Comparison of ENCODE assay signal across 12 cellular contexts in genomic region chr5:172666251-172666650, GRCh38. TPM values are rescaled to one million over a fixed set of nuclear protein-coding genes. Genes with fewer than 3 reads are reported as not detected.
DNase-seq lines count a peak whose midpoint lies in the region; ATAC-seq, FAIRE-seq and TF ChIP-seq lines count a peak whose summit lies in the region.
"Had no signal": no experiment of that assay in that cellular context is flagged by ENCODE, and none has a peak within 500 bp of the region (broad histone marks: within the 10 kb centered on the region; RNA-seq: fewer than 3 reads in every experiment).

No MANE protein-coding gene starts in this region.

- H3K36me3 ChIP-seq in GM12878 (ENCODE audit: control insufficient read depth in 2 of 2, insufficient read depth in 2 of 2, low read length in 1 of 2), result no peaks in the 10 kb centered on the region
- H3K36me3 ChIP-seq: thyroid gland had no signal

- FAIRE-seq in GM12878 (lab: Jason Lieb, UNC), result no peak
- FAIRE-seq: endometrium had no signal

- peaks cover 0 to 1% of the 10 kb centered on the region in 2 experiments; a peak in 2 of 4 replicates for H3K27me3 ChIP-seq in GM12878 (replicated peaks in 1 of 2; ENCODE audit: control insufficient read depth in 2 of 2, insufficient read depth in 2 of 2, low read length in 1 of 2)
- H3K27me3 ChIP-seq: thyroid gland had no signal

- in situ Hi-C loops in GM12878 (cut with MboI), result no loop called here

- no peak overlapping the region for H3K4me2 ChIP-seq in GM12878 (ENCODE audit: control insufficient read depth, insufficient read depth)

- SMC1A ChIA-PET in GM12878 (lab: Charles Lee; ENCODE audit: uncharacterized antibody, unreplicated experiment), result interaction anchor here (0.7 to 1.9 kb wide), 2 partner anchors 31 to 1852 kb away, joined by 4 to 14 read pairs; no protein-coding TSS in a partner anchor

- WGBS in GM12878 (ENCODE audit: insufficient coverage, insufficient replicate concordance, low lambda C conversion rate, missing lambda C conversion rate), result 50% methylated on average over 7 of the region's 7 CpGs

- RAD21 ChIA-PET in GM12878 (lab: Charles Lee; ENCODE audit: unreplicated experiment), result interaction anchor here (0.9 to 1.3 kb wide), 3 partner anchors 29 to 32 kb away, joined by 3 to 6 read pairs (median 5); no protein-coding TSS in a partner anchor

- TF ChIP-seq POLR2A in GM12878 (IDR thresholded peaks at IDR 0.05; ENCODE audit: low read depth, low read length), result no peak

- BruUV-seq in GM12878 (replicated peaks; lab: Mats Ljungman, UMichigan), result no TSS peak

- CTCF ChIA-PET in GM12878 (lab: Yijun Ruan, JAX), result interaction anchor here (1.3 to 1.7 kb wide), 2 partner anchors 29 to 31 kb away, joined by 7 to 8 read pairs; no protein-coding TSS in a partner anchor

- H3K4me3 ChIP-seq in AG10803 (ENCODE audit: low read length) (no peak overlapping the region), GM12878 (no peak overlapping the region)
- H3K4me3 ChIP-seq: thyroid gland had no signal

- TF ChIP-seq RAD21 in GM12878 (IDR thresholded peaks at IDR 0.05; ENCODE audit: insufficient read depth, low read depth, low read length), result peak; percentile 45

- no peaks in the 10 kb centered on the region for H3K9me3 ChIP-seq in GM12878 (replicated peaks; ENCODE audit: control insufficient read depth, insufficient read depth, low read length)
- H3K9me3 ChIP-seq: thyroid gland had no signal

- ATAC-seq in GM12878 (peak; percentile 55; the same call in 2 of the 3 replicates), HG03045 (IDR thresholded peaks at IDR 0.05; ENCODE audit: unreplicated experiment) (no peak)

- TF ChIP-seq EP300 in GM12878 (IDR thresholded peaks at IDR 0.05; ENCODE audit: borderline replicate concordance in 1 of 2, control insufficient read depth in 1 of 2, low read depth in 2 of 2, low read length in 2 of 2), result no peak

- no peak overlapping the region for H2AFZ ChIP-seq in GM12878 (ENCODE audit: control insufficient read depth, low read depth, low read length)

- no peaks in the 10 kb centered on the region for H4K20me1 ChIP-seq in GM12878 (ENCODE audit: control insufficient read depth, insufficient read depth)

- no peak overlapping the region for H3K27ac ChIP-seq in GM12878 (ENCODE audit: control insufficient read depth, insufficient read depth)
- H3K27ac ChIP-seq: thyroid gland had no signal

- no peaks in the 10 kb centered on the region for H3K79me2 ChIP-seq in GM12878 (ENCODE audit: control insufficient read depth, insufficient read depth, low read length)

- peak; percentile 32 for DNase-seq in AG10803 (ENCODE audit: low read depth)
- peak; percentile 40 for DNase-seq in HT1080 (ENCODE audit: low read depth)
- no peak for DNase-seq in GM12878 (ENCODE audit: low read depth, low spot score)
- peak; percentile 51 for DNase-seq in iPS-NIHi11 (ENCODE audit: low spot score)
- no peak for DNase-seq in inferior parietal cortex (ENCODE audit: extremely low spot score)
- DNase-seq in pons (ENCODE audit: low spot score), result no peak
- no peak for DNase-seq in dermis blood vessel endothelial cell
- DNase-seq: activated T-cell treated with anti-CD3 and anti-CD28 coated beads, Interleukin-2, amount 50 U/mL, for 1 hour; GOT3; thyroid gland had no signal

- no peak overlapping the region for H3K9ac ChIP-seq in GM12878 (ENCODE audit: control insufficient read depth, insufficient read depth, low read length)

- TF ChIP-seq CTCF in AG10803 (conservative IDR thresholded peaks at IDR 0.05; ENCODE audit: low read length) (no peak), GM12878 (IDR thresholded peaks at IDR 0.05 in 2 of 3, conservative IDR thresholded peaks at IDR 0.05 in 1 of 3; ENCODE audit: control insufficient read depth in 2 of 3, extremely low read depth in 1 of 3, insufficient read depth in 1 of 3, low read depth in 3 of 3, low read length in 3 of 3) (peak; percentile 3 to 27 (median 14); a peak in 2 of 6 replicates)

- POLR2A ChIA-PET in GM12878 (lab: Charles Lee), result no interaction called here

- H3K4me1 ChIP-seq in GM12878 (ENCODE audit: control insufficient read depth, insufficient read depth, low read length), result no peaks in the 10 kb centered on the region

- intact Hi-C loops in GM12878 (cut with micrococcal nuclease; ENCODE audit: unreplicated experiment), result loop anchor here (1.0 kb wide), 1 partner anchor 31 kb away; no protein-coding TSS in a partner anchor

TF ChIP-seq in GM12878, 131 proteins besides CTCF, POLR2A, EP300 and RAD21:
- TF ChIP-seq SMC3 (IDR thresholded peaks at IDR 0.05; ENCODE audit: borderline replicate concordance, low read length) (peak; percentile 15; the same call in 1 of the 2 replicates), MTA2 (IDR thresholded peaks at IDR 0.05; ENCODE audit: low read depth) (no peak), MYB (IDR thresholded peaks at IDR 0.05; ENCODE audit: borderline replicate concordance, low read depth, low read length) (no peak)

RNA-seq across cellular contexts. Expression of gene NEURL1B, which starts 25.2 kb away (rescaled TPM):
- total RNA-seq in HT1080 (2014; rRNA removed; shearing (Covaris generic)), result 0.10 and 0.55 TPM in 2 replicates
- polyA plus RNA-seq in HT1080 (2015; cell fraction: cytosol; rRNA removed), result 0.68 and 0.80 TPM in 2 replicates
- polyA plus RNA-seq in HT1080 (2015; cell fraction: nucleus; rRNA removed), result 0.69 and 0.93 TPM in 2 replicates
- total RNA-seq in GM12878 (2013; cell fraction: nucleolus; rRNA removed), result 0.12 and 0.21 TPM in 2 replicates
- 0.05 and 0.28 TPM in 2 replicates for total RNA-seq in GM12878 (2014; rRNA removed)
- total RNA-seq in GM12878 (2014; rRNA removed; fragmentation: Illumina TruSeq; extraction: Trizol), result 0.04 and 0.05 TPM in 2 replicates
- 0.16 and 0.26 TPM in 2 replicates for total RNA-seq in GM12878 (2021)
- 0.07 TPM for polyA plus RNA-seq in GM12878 (2011; ENCODE audit: low read depth)
- 0.03 and 0.05 TPM in 2 replicates for polyA plus RNA-seq in GM12878 (2011; rRNA removed)
- 0.06 and 0.08 TPM in 2 replicates for polyA plus RNA-seq in GM12878 (2011; cell fraction: cytosol; rRNA removed)
- polyA plus RNA-seq in GM12878 (2011; cell fraction: nucleus; rRNA removed), result 0.16 and 0.20 TPM in 2 replicates
- polyA plus RNA-seq in GM12878 (2012), result 0.07 and 0.12 TPM in 2 replicates
- 0.04 TPM in 1 of 2 replicates, not detected in the other for polyA plus RNA-seq in GM12878 (2014; fragmentation: Illumina TruSeq; extraction: Trizol)
- polyA plus RNA-seq in GM12878 (2014; fragmentation: Nextera tagmentation; extraction: Ambion mirVana), result not detected
- 0.05 TPM in 2 replicates for polyA plus RNA-seq in GM12878 (2014; rRNA removed)
- not detected for polyA plus RNA-seq in GM12878 (2016; fragmentation: Nextera tagmentation; extraction: Ambion mirVana)
- 0.05 and 0.07 TPM in 2 replicates for polyA minus RNA-seq in GM12878 (2011; rRNA and poly(A)+ RNA removed)
- polyA minus RNA-seq in GM12878 (2011; cell fraction: cytosol; rRNA and poly(A)+ RNA removed), result not detected in 2 replicates
- polyA minus RNA-seq in GM12878 (2011; cell fraction: nucleus; rRNA and poly(A)+ RNA removed), result 0.12 and 0.19 TPM in 2 replicates
- 6.9 and 26.0 TPM in 2 replicates for total RNA-seq in dermis blood vessel endothelial cell

Comparison
In these comparisons a context has a peak if more than half of its experiments do, and no peak if none do; other contexts are left out.
1. DNase-seq: peak in AG10803 (single experiment), HT1080 (single experiment) and iPS-NIHi11 (single experiment); none in GM12878 (single experiment), inferior parietal cortex (single experiment), pons (single experiment) and dermis blood vessel endothelial cell (single experiment).